Comparison of ENCODE assay signal across 1 cellular context in genomic region chr17:49552070-49552751, GRCh38.
TF ChIP-seq lines count a peak whose summit lies in the region.

No MANE protein-coding gene starts in this region.

TF ChIP-seq in H1, 55 proteins besides CTCF, POLR2A, EP300 and RAD21:
- TF ChIP-seq ATF3 (IDR thresholded peaks at IDR 0.05; ENCODE audit: insufficient read depth, low read depth, low read length) (no peak), POU5F1 (IDR thresholded peaks at IDR 0.05; ENCODE audit: low read depth, low read length) (no peak), SIN3A (conservative IDR thresholded peaks at IDR 0.05 in 1 of 2, IDR thresholded peaks at IDR 0.05 in 1 of 2; ENCODE audit: low read depth in 1 of 2, low read length in 2 of 2) (no peak), GABPA (IDR thresholded peaks at IDR 0.05; ENCODE audit: borderline replicate concordance, insufficient read depth, low read length) (no peak), MAX (IDR thresholded peaks at IDR 0.05) (no peak), SUZ12 (IDR thresholded peaks at IDR 0.05; ENCODE audit: low read length) (no peak), ZNF274 (IDR thresholded peaks at IDR 0.05; ENCODE audit: borderline replicate concordance, extremely low read depth, low read length) (no peak), YY1 (IDR thresholded peaks at IDR 0.05; ENCODE audit: low read depth, low read length) (no peak), SIRT6 (IDR thresholded peaks at IDR 0.05; ENCODE audit: low read length) (no peak), SP2 (IDR thresholded peaks at IDR 0.05; ENCODE audit: low read length) (no peak), SIX5 (IDR thresholded peaks at IDR 0.05; ENCODE audit: low read depth, low read length) (no peak), NANOG (IDR thresholded peaks at IDR 0.05; ENCODE audit: insufficient read depth, low read depth, low read length, poor library complexity, severe bottlenecking) (no peak), FOSL1 (IDR thresholded peaks at IDR 0.05; ENCODE audit: insufficient read depth, low read depth, low read length) (no peak), SP4 (IDR thresholded peaks at IDR 0.05; ENCODE audit: low read length) (no peak)
